In the genomic region with DNA sequence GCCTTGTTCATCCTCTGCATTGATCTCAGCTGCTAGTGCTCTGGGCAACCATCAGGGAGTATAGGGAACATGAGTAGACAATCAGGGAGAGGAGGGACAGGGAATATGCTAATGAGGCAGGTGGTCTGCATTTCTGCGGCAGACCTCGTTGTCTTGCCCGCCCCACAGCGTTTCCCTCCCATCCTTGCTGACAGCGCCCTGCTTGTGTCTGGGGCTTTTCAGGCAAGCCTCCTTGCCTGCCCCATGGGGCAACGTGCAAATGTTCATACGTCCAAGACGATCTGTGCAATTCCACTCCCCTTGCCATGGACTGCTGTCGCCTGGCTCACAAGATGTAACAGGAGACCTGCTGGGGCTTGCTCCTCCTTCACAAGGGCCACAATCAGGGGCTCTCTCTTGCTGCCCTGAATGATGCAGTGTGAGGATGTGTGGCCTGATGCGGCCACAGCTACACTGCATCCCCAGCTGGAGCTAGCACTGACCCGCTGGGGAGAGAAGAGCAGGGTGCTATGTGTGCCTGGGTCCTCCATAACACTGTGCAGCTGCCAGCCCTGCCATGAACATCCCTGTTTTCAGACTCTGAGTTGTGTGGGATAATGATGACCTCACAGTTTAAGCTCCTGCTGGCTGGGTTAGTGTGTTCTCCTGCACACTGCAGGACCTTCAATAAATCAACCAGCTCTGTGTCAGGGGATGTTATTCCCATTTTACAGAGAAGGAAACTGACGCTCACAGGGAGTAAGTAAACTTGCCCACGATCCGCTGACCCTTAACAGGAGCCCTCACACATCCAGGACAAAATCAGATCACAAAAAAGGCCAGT, we compare ENCODE assay signal across 17 cellular contexts.
DNase-seq lines count a peak whose midpoint lies in the region; ATAC-seq lines count a peak whose summit lies in the region.
"Had no signal": no experiment of that assay in that cellular context is flagged by ENCODE, and none has a peak within 500 bp of the region (broad histone marks: within the 10 kb centered on the region; RNA-seq: fewer than 3 reads in every experiment).

No MANE protein-coding gene starts in this region.

- no peak for ATAC-seq in stimulated activated naive CD8-positive, alpha-beta T cell treated with anti-CD3 and anti-CD28 coated beads, Interleukin-15, Interleukin-2, amounts not matched to agents 100 U/mL and 50 U/mL, for 24 hours
- ATAC-seq in GM21737 (IDR thresholded peaks at IDR 0.05; ENCODE audit: unreplicated experiment): no peak
- ATAC-seq: Right ventricle myocardium inferior had no signal

- peak; percentile 28 for DNase-seq in activated CD8-positive, alpha-beta memory T cell treated with anti-CD3 and anti-CD28 coated beads for 24 hours
- DNase-seq in activated CD8-positive, alpha-beta memory T cell treated with anti-CD3 and anti-CD28 coated beads, Interleukin-2, amount 50 U/mL, for 4 hours: no peak
- DNase-seq in SK-N-DZ (ENCODE audit: low spot score) (peak; percentile 50), medulla oblongata (ENCODE audit: extremely low spot score) (peak; percentile 29), SHP77 (lab: John Stamatoyannopoulos, UW) (no peak)
- DNase-seq in stimulated activated naive CD8-positive, alpha-beta T cell treated with anti-CD3 and anti-CD28 coated beads, Interleukin-15, Interleukin-2, amounts not matched to agents 100 U/mL and 50 U/mL, for 24 hours: no peak
- DNase-seq: CD4-positive, alpha-beta memory T cell; DMS153; GDM1; GOT3; KBM-7; NCI-H1105 treated with DMSO at 0.1 percent for 48 hours; NCI-H187 treated with DMSO at 0.1 percent for 48 hours; NK-92 treated with Interleukin-12 subunit alpha and Interleukin-12 subunit beta, amount 100 ng/mL, for 24 hours; Peyer's patch had no signal

Comparison
In these comparisons a context has a peak if more than half of its experiments do, and no peak if none do; other contexts are left out.
1. DNase-seq: peak in activated CD8-positive, alpha-beta memory T cell treated with anti-CD3 and anti-CD28 coated beads for 24 hours (single experiment), SK-N-DZ (single experiment) and medulla oblongata (single experiment); none in activated CD8-positive, alpha-beta memory T cell treated with anti-CD3 and anti-CD28 coated beads, Interleukin-2, amount 50 U/mL, for 4 hours (single experiment), stimulated activated naive CD8-positive, alpha-beta T cell treated with anti-CD3 and anti-CD28 coated beads, Interleukin-15, Interleukin-2, amounts not matched to agents 100 U/mL and 50 U/mL, for 24 hours (single experiment) and SHP77 (0 of 2).